ENCODE assay signal across 22 cellular contexts in the genomic region with DNA sequence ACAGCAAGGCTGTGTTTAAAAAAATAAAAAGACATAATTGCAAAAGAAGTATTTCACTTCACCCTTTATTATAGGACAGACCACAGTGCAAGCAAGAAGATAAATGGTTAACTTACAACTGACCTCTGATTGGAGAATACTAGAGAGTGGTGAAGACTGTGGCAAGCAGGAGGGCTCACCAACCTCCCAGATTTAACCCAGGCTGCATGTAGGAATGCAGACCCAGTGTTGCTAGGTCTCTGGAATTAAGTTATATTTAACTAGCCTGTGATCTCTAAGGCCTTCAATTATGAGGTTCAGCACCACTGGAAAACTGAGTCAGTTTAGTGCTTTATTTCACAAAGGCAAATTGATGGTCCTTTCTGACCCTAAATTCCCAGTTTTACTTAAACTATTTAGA.
"Had no signal": no experiment of that assay in that cellular context is flagged by ENCODE, and none has a peak within 500 bp of the region (broad histone marks: within the 10 kb centered on the region; RNA-seq: fewer than 3 reads in every experiment).

No MANE protein-coding gene starts in this region.

- FAIRE-seq: colon, TTC549 had no signal

- DNase-seq: activated B cell treated with CpG ODN at 0.5 μM for 24 hours; activated CD4-positive, alpha-beta memory T cell treated with anti-CD3 and anti-CD28 coated beads, Interleukin-2, amount 10 ng/mL, durations not matched to agents 7 days and 5 days; activated CD4-positive, alpha-beta T cell treated with anti-CD3 and anti-CD28 coated beads for 4 hours; activated naive CD4-positive, alpha-beta T cell treated with anti-CD3 and anti-CD28 coated beads, Interleukin-2, amount 10 ng/mL, durations not matched to agents 7 days and 5 days; activated naive CD8-positive, alpha-beta T cell treated with anti-CD3 and anti-CD28 coated beads, Interleukin-2, amount 50 U/mL, for 24 hours; activated T-cell treated with anti-CD3 and anti-CD28 coated beads, Interleukin-2, amount 50 U/mL, for 24 hours; aorta; brain microvascular endothelial cell; central memory CD4-positive, alpha-beta T cell; foreskin melanocyte; heart right ventricle; immature natural killer cell; left cardiac atrium; mesendoderm; naive thymus-derived CD8-positive, alpha-beta T cell; stimulated activated CD4-positive, alpha-beta T cell treated with anti-CD3 and anti-CD28 coated beads, Interleukin-2, amount 100 ng/mL, for 24 hours; stimulated activated naive CD4-positive, alpha-beta T cell treated with Interleukin-2 at 50 U/mL for 16 hours; tibial artery had no signal

- H3K4me3 ChIP-seq: heart right ventricle, tibial artery, vagina had no signal

- H3K9me3 ChIP-seq: heart right ventricle, tibial artery, vagina had no signal

- H3K4me1 ChIP-seq: parathyroid adenoma had no signal

- H3K27ac ChIP-seq: brain microvascular endothelial cell, parathyroid adenoma, vagina had no signal

- H3K36me3 ChIP-seq: brain microvascular endothelial cell, heart right ventricle, tibial artery, vagina had no signal

- H3K27me3 ChIP-seq: brain microvascular endothelial cell, heart right ventricle, tibial artery, vagina had no signal

- ATAC-seq: activated naive CD8-positive, alpha-beta T cell treated with anti-CD3 and anti-CD28 coated beads, Interleukin-2, amount 50 U/mL, for 24 hours; left cardiac atrium; naive thymus-derived CD8-positive, alpha-beta T cell had no signal
